ENCODE assay signal across 25 cellular contexts in genomic region chr4:131052646-131053045, GRCh38.
"Had no signal": no experiment of that assay in that cellular context is flagged by ENCODE, and none has a peak within 500 bp of the region (broad histone marks: within the 10 kb centered on the region; RNA-seq: fewer than 3 reads in every experiment).

No MANE protein-coding gene starts in this region.

- DNase-seq: activated CD4-positive, alpha-beta T cell treated with anti-CD3 and anti-CD28 coated beads for 36 hours; activated CD4-positive, CD25-positive, alpha-beta regulatory T cell; activated naive CD4-positive, alpha-beta T cell; activated T-cell treated with anti-CD3 and anti-CD28 coated beads for 4 hours; activated T-cell treated with anti-CD3 and anti-CD28 coated beads, Interleukin-2, amount 50 U/mL, for 72 hours; aorta; body of pancreas; colonic mucosa; dorsolateral prefrontal cortex; effector memory CD4-positive, alpha-beta T cell; foreskin fibroblast; head of caudate nucleus; hypothalamus; immature natural killer cell; right lobe of liver; stimulated activated CD4-positive, alpha-beta T cell treated with anti-CD3 and anti-CD28 coated beads, Interleukin-2, amount 100 ng/mL, for 48 hours; SW 1271; T1000; upper lobe of left lung had no signal

- H3K36me3 Mint-ChIP-seq: activated naive CD4-positive, alpha-beta T cell treated with anti-CD3 and anti-CD28 coated beads, Interleukin-2, amount 50 U/mL, for 72 hours; memory B cell; natural killer cell treated with Interleukin-12 subunit alpha and Interleukin-12 subunit beta and Interleukin-15 and Interleukin-18, amount 100 ng/mL, for 72 hours had no signal

- H3K4me1 Mint-ChIP-seq: activated CD4-positive, alpha-beta T cell treated with anti-CD3 and anti-CD28 coated beads for 36 hours; immature natural killer cell; memory B cell had no signal

- H3K4me3 ChIP-seq: body of pancreas, colonic mucosa, dorsolateral prefrontal cortex, right lobe of liver, thoracic aorta, upper lobe of left lung had no signal

- H3K4me3 Mint-ChIP-seq: activated CD4-positive, alpha-beta T cell treated with anti-CD3 and anti-CD28 coated beads for 36 hours; activated T-cell treated with anti-CD3 and anti-CD28 coated beads, Interleukin-2, amount 50 U/mL, for 72 hours; immature natural killer cell; memory B cell; natural killer cell treated with Interleukin-12 subunit alpha and Interleukin-12 subunit beta and Interleukin-15 and Interleukin-18, amount 100 ng/mL, for 72 hours; stimulated activated naive CD8-positive, alpha-beta T cell treated with anti-CD3 and anti-CD28 coated beads, Interleukin-15, Interleukin-2, amounts not matched to agents 100 ng/mL and 50 ng/mL, for 24 hours; T-helper 1 cell treated with Interleukin-12 subunit alpha and Interleukin-12 subunit beta and Interleukin-4 antibody, amounts not matched to agents 30 μg/mL and 1 μg/mL, for 36 hours had no signal

- H3K27me3 Mint-ChIP-seq: activated CD4-positive, alpha-beta T cell treated with anti-CD3 and anti-CD28 coated beads for 36 hours; memory B cell; natural killer cell treated with Interleukin-12 subunit alpha and Interleukin-12 subunit beta and Interleukin-15 and Interleukin-18, amount 100 ng/mL, for 72 hours; stimulated activated naive CD8-positive, alpha-beta T cell treated with anti-CD3 and anti-CD28 coated beads, Interleukin-15, Interleukin-2, amounts not matched to agents 100 ng/mL and 50 ng/mL, for 24 hours had no signal

- ATAC-seq: activated CD4-positive, alpha-beta T cell treated with anti-CD3 and anti-CD28 coated beads for 36 hours; activated naive CD4-positive, alpha-beta T cell treated with anti-CD3 and anti-CD28 coated beads, Interleukin-2, amount 50 U/mL, for 72 hours; activated T-cell treated with anti-CD3 and anti-CD28 coated beads, Interleukin-2, amount 50 U/mL, for 72 hours; body of pancreas; natural killer cell treated with Interleukin-12 subunit alpha and Interleukin-12 subunit beta and Interleukin-15 and Interleukin-18, amount 100 ng/mL, for 72 hours; right lobe of liver had no signal

- H3K27me3 ChIP-seq: body of pancreas, colonic mucosa, dorsolateral prefrontal cortex, right lobe of liver, upper lobe of left lung had no signal

- H3K27ac ChIP-seq: body of pancreas, colonic mucosa, dorsolateral prefrontal cortex, right lobe of liver, thoracic aorta, upper lobe of left lung had no signal

- H3K36me3 ChIP-seq: colonic mucosa, right lobe of liver, thoracic aorta, upper lobe of left lung had no signal

- H3K27ac Mint-ChIP-seq: activated CD4-positive, alpha-beta T cell treated with anti-CD3 and anti-CD28 coated beads for 36 hours; activated naive CD4-positive, alpha-beta T cell treated with anti-CD3 and anti-CD28 coated beads, Interleukin-2, amount 50 U/mL, for 72 hours; activated T-cell treated with anti-CD3 and anti-CD28 coated beads, Interleukin-2, amount 50 U/mL, for 72 hours; immature natural killer cell; memory B cell; natural killer cell treated with Interleukin-12 subunit alpha and Interleukin-12 subunit beta and Interleukin-15 and Interleukin-18, amount 100 ng/mL, for 72 hours; stimulated activated naive CD8-positive, alpha-beta T cell treated with anti-CD3 and anti-CD28 coated beads, Interleukin-15, Interleukin-2, amounts not matched to agents 100 ng/mL and 50 ng/mL, for 24 hours; T-helper 1 cell treated with Interleukin-12 subunit alpha and Interleukin-12 subunit beta and Interleukin-4 antibody, amounts not matched to agents 30 μg/mL and 1 μg/mL, for 36 hours had no signal

- H3K4me1 ChIP-seq: body of pancreas, colonic mucosa, right lobe of liver, upper lobe of left lung had no signal
